8 cellular contexts compared by ENCODE assay signal in the genomic region with DNA sequence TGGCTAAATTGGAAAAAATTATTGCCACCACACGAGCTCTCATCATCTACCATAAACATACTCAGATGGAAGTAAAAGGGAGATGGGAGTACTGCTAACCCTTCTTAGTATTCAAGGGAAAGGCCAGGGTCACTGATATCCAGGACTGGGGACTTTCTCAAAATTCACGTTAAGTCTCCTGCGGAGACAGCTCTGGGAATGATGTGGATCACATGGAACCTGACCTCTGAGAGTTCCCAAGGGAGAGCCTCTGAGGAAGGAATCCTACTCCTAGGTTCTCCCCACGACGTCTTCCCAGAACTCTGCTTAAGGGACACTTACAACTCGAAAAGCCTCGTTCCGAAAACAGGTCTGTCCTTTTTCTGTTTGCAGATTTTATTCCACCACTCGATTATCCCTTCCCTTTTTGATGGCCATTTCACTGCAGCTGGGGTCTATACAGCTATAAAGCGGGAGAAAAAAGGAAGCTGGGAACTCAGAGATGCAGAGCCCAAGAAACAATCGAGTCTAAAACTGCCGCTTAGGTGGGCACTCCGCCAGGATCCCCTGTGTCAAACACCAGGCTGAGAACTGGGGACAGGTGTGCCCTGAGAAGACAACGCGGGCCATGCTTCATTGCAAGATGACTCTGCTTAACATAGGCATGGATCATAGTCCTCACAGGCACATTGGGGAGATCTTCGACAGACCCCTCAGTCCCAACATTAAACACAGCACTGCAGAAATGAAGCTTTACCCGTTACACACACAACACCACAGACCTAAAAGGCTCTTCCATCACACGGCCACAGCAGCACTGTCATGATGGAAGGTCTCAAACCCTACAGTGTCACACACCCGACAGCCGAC. TPM values are rescaled to one million over a fixed set of nuclear protein-coding genes. Genes with fewer than 3 reads are reported as not detected.
A peak's percentile ranks its signal among the peaks of the same experiment; 100 is the strongest.
DNase-seq lines count a peak whose midpoint lies in the region; ATAC-seq and TF ChIP-seq lines count a peak whose summit lies in the region.

No MANE protein-coding gene starts in this region.

- DNase-seq in NCI-H1694 treated with DMSO at 0.1 percent for 48 hours (lab: John Stamatoyannopoulos, UW) = peak; percentile 47
- no peak for DNase-seq in NCI-H1694 (lab: John Stamatoyannopoulos, UW)
- DNase-seq in adrenal gland = peak in 6 of 7 donors; percentile 24 to 67 (median 41)
- DNase-seq in stimulated activated CD4-positive, alpha-beta T cell treated with anti-CD3 and anti-CD28 coated beads, Interleukin-12 subunit alpha, Interleukin-12 subunit beta, amount 100 ng/mL, for 4 hours = no peak

- no peaks in the 10 kb centered on the region for H4K20me1 ChIP-seq in KMS-11 (ENCODE audit: insufficient read depth)

- H3K27me3 ChIP-seq in KMS-11 (ENCODE audit: insufficient read depth, low read depth) (no peaks in the 10 kb centered on the region), adrenal gland (no peaks in the 10 kb centered on the region), iPS-15b (ENCODE audit: control insufficient read depth, insufficient read depth, low read length) (no peaks in the 10 kb centered on the region), skeletal muscle tissue (ENCODE audit: control insufficient read depth in 3 of 3, insufficient read depth in 3 of 3, low read length in 3 of 3) (no peaks in the 10 kb centered on the region)

- H3K27ac ChIP-seq in KMS-11 (peak overlapping the region; percentile 41), adrenal gland (peak overlapping the region; percentile 14 to 87 (median 57)), skeletal muscle tissue (ENCODE audit: low read depth, low read length) (peak overlapping the region; percentile 64)

- H3K9me3 ChIP-seq in adrenal gland (replicated peaks in 1 of 3) (no peaks in the 10 kb centered on the region), iPS-15b (ENCODE audit: control insufficient read depth, insufficient read depth, low read length) (no peaks in the 10 kb centered on the region), skeletal muscle tissue (ENCODE audit: control insufficient read depth in 3 of 3, low read length in 3 of 3) (peaks cover 0 to 5% (median 3%) of the 10 kb centered on the region in 3 donors)

- WGBS in adrenal gland, 4 donors = 5 to 10% (median 9%) methylated on average over 15 to 20 of the region's 20 CpGs

- no peaks in the 10 kb centered on the region for H3K4me1 ChIP-seq in KMS-11 (ENCODE audit: low read depth, poor library complexity, severe bottlenecking)
- H3K4me1 ChIP-seq in adrenal gland (replicated peaks in 1 of 2) = peaks cover 9 to 22% of the 10 kb centered on the region in 2 donors
- no peaks in the 10 kb centered on the region for H3K4me1 ChIP-seq in iPS-15b (ENCODE audit: control insufficient read depth, insufficient read depth, low read length)
- H3K4me1 ChIP-seq in skeletal muscle tissue (ENCODE audit: control insufficient read depth in 3 of 3, insufficient read depth in 3 of 3, low read length in 3 of 3) = peaks cover 11 to 25% (median 14%) of the 10 kb centered on the region in 3 donors

- H2AFZ ChIP-seq in KMS-11 (ENCODE audit: low read depth) = peak overlapping the region; percentile 88

- peak overlapping the region; percentile 47; the same call in 1 of the 2 replicates for H3K9ac ChIP-seq in KMS-11
- peak overlapping the region; percentile 38 for H3K9ac ChIP-seq in iPS-15b (ENCODE audit: low read depth, low read length)
- H3K9ac ChIP-seq in skeletal muscle tissue (ENCODE audit: low read depth in 1 of 3, low read length in 3 of 3) = peak overlapping the region; percentile 88 to 95 (median 93)

- no peak for TF ChIP-seq POLR2A in adrenal gland (IDR thresholded peaks at IDR 0.05)

- ATAC-seq in HG03565 (IDR thresholded peaks at IDR 0.05; ENCODE audit: unreplicated experiment) = no peak

- peak overlapping the region; percentile 75 for H3K4me2 ChIP-seq in KMS-11

- H3K36me3 ChIP-seq in KMS-11 (ENCODE audit: insufficient read depth) = peaks cover 23% of the 10 kb centered on the region; the same call in 1 of the 2 replicates
- peaks cover 0 to under 1% of the 10 kb centered on the region in 2 donors for H3K36me3 ChIP-seq in adrenal gland (replicated peaks in 1 of 2)
- peaks cover 17% of the 10 kb centered on the region for H3K36me3 ChIP-seq in iPS-15b (ENCODE audit: control insufficient read depth, insufficient read depth, low read length)
- peaks cover 23 to 39% (median 26%) of the 10 kb centered on the region in 3 donors for H3K36me3 ChIP-seq in skeletal muscle tissue (ENCODE audit: control insufficient read depth in 3 of 3, insufficient read depth in 3 of 3, low read length in 3 of 3)

- peaks cover 20% of the 10 kb centered on the region; the same call in 1 of the 2 replicates for H3K79me2 ChIP-seq in KMS-11 (ENCODE audit: insufficient read depth, low read depth)

- TF ChIP-seq CTCF in KMS-11 (conservative IDR thresholded peaks at IDR 0.05; ENCODE audit: low read depth, low read length) (no peak), adrenal gland (IDR thresholded peaks at IDR 0.05) (no peak)

- H3K4me3 ChIP-seq in KMS-11 (IDR thresholded peaks at IDR 0.05; ENCODE audit: insufficient read depth, low read depth, low read length) = no peak overlapping the region
- peak overlapping the region; percentile 26 to 96 (median 61) for H3K4me3 ChIP-seq in adrenal gland
- H3K4me3 ChIP-seq in iPS-15b (ENCODE audit: low read depth, low read length) = peak overlapping the region; percentile 97
- peak overlapping the region; percentile 82 to 100 (median 99) for H3K4me3 ChIP-seq in skeletal muscle tissue (ENCODE audit: low read length in 3 of 3)

- intact Hi-C loops in adrenal gland (cut with DNase I) = no loop called here

RNA-seq across cellular contexts. Expression of a gene that starts 0.8 kb away (rescaled TPM):
- total RNA-seq in adrenal gland (1 to 10 TPM; 3.4 to 8.2 (median 5.2) TPM), skeletal muscle tissue (7.3 TPM)
- 1 to 10 TPM; 3.4 to 7.2 (median 6.0) TPM for polyA plus RNA-seq in adrenal gland

RNA-seq across cellular contexts. Expression of a gene that starts 20.0 kb away (rescaled TPM):
- total RNA-seq in adrenal gland = 10 to 100 TPM in 3 of 8 donors, 1 to 10 TPM in 5; 1.3 to 14.8 (median 9.3) TPM
- 10 to 100 TPM in 1 of 3 donors, 1 to 10 TPM in 2; 8.7 to 10.6 (median 9.7) TPM for polyA plus RNA-seq in adrenal gland
- 19.8 TPM for total RNA-seq in skeletal muscle tissue

Comparison
In these comparisons a context has a peak if more than half of its experiments do, and no peak if none do; other contexts are left out.
1. DNase-seq: peak in NCI-H1694 treated with DMSO at 0.1 percent for 48 hours (single experiment) and adrenal gland (6 of 7); none in NCI-H1694 (single experiment) and stimulated activated CD4-positive, alpha-beta T cell treated with anti-CD3 and anti-CD28 coated beads, Interleukin-12 subunit alpha, Interleukin-12 subunit beta, amount 100 ng/mL, for 4 hours (single experiment).
2. H3K9ac ChIP-seq: peak in every context shown above with its lines; median percentile 93 in skeletal muscle tissue; 47 in KMS-11; 38 in iPS-15b.
3. Peak in every context shown above with its lines, with median percentiles within 50 percentile points of each other: H3K27ac ChIP-seq.